ENCODE assay signal across 1 cellular context in genomic region chr2:41894563-41895333, GRCh38.
TF ChIP-seq lines count a peak whose summit lies in the region.

No MANE protein-coding gene starts in this region.

TF ChIP-seq in K562, 482 proteins besides CTCF, POLR2A, EP300 and RAD21 (continued from another document):
- TF ChIP-seq RREB1 (CRISPR knock-in tag; IDR thresholded peaks at IDR 0.05): no peak
